Comparison of ENCODE assay signal across 13 cellular contexts in genomic region chr5:132687995-132688394, GRCh38. TPM values are rescaled to one million over a fixed set of nuclear protein-coding genes. Genes with fewer than 3 reads are reported as not detected.
DNase-seq lines count a peak whose midpoint lies in the region; ATAC-seq, FAIRE-seq and TF ChIP-seq lines count a peak whose summit lies in the region.
"Had no signal": no experiment of that assay in that cellular context is flagged by ENCODE, and none has a peak within 500 bp of the region (broad histone marks: within the 10 kb centered on the region; RNA-seq: fewer than 3 reads in every experiment).

No MANE protein-coding gene starts in this region.

- no peak for TF ChIP-seq POLR2A in GM12891 (IDR thresholded peaks at IDR 0.05; ENCODE audit: low read depth, low read length)
- no peak for TF ChIP-seq POLR2A in stomach (IDR thresholded peaks at IDR 0.05)

- H3K27me3 Mint-ChIP-seq in activated naive CD8-positive, alpha-beta T cell treated with anti-CD3 and anti-CD28 coated beads for 36 hours = no peaks in the 10 kb centered on the region
- H3K27me3 Mint-ChIP-seq: type B pancreatic cell had no signal

- no peaks in the 10 kb centered on the region for H3K9me3 ChIP-seq in KOPT-K1 (ENCODE audit: insufficient read depth, low read length, poor library complexity, severe bottlenecking)
- no peaks in the 10 kb centered on the region for H3K9me3 ChIP-seq in stomach
- H3K9me3 ChIP-seq: breast epithelium had no signal

- peak; percentile 83 for FAIRE-seq in GM12891 (lab: Jason Lieb, UNC)

- H3K27ac ChIP-seq in KOPT-K1 (ENCODE audit: low read depth, low read length, poor library complexity, severe bottlenecking) = peak overlapping the region; percentile 93
- H3K27ac ChIP-seq in stomach = no peak overlapping the region
- H3K27ac ChIP-seq: breast epithelium had no signal

- H3K36me3 ChIP-seq in KOPT-K1 (ENCODE audit: insufficient read depth, low read length) = no peaks in the 10 kb centered on the region
- H3K36me3 ChIP-seq in stomach = no peaks in the 10 kb centered on the region
- H3K36me3 ChIP-seq: breast epithelium had no signal

- 81 to 90% (median 89%) methylated on average over 5 of the region's 5 CpGs for WGBS in stomach, 5 donors

- no peak for DNase-seq in GM12891 (ENCODE audit: insufficient read length, low spot score)
- peak; percentile 27 for DNase-seq in activated naive CD8-positive, alpha-beta T cell treated with anti-CD3 and anti-CD28 coated beads for 36 hours
- no peak for DNase-seq in stomach
- DNase-seq in KG1 (lab: John Stamatoyannopoulos, UW) = no peak
- DNase-seq: NCI-H146; stimulated activated CD4-positive, alpha-beta T cell treated with anti-CD3 and anti-CD28 coated beads, Interleukin-4, amount 100 ng/mL, for 1 hour had no signal

- H3K4me1 Mint-ChIP-seq in activated naive CD8-positive, alpha-beta T cell treated with anti-CD3 and anti-CD28 coated beads for 36 hours = peaks cover 40% of the 10 kb centered on the region

- no peaks in the 10 kb centered on the region for H3K4me1 ChIP-seq in stomach
- H3K4me1 ChIP-seq: breast epithelium had no signal

- H3K27ac Mint-ChIP-seq in activated naive CD8-positive, alpha-beta T cell treated with anti-CD3 and anti-CD28 coated beads for 36 hours = peak overlapping the region; percentile 35
- H3K27ac Mint-ChIP-seq: type B pancreatic cell had no signal

- no peak for ATAC-seq in HG03432 (IDR thresholded peaks at IDR 0.05; ENCODE audit: unreplicated experiment)

- H3K4me3 ChIP-seq in stomach = no peak overlapping the region
- H3K4me3 ChIP-seq: breast epithelium had no signal

- H3K9me3 Mint-ChIP-seq in activated naive CD8-positive, alpha-beta T cell treated with anti-CD3 and anti-CD28 coated beads for 36 hours = no peaks in the 10 kb centered on the region
- H3K9me3 Mint-ChIP-seq: type B pancreatic cell had no signal

- no peaks in the 10 kb centered on the region for H3K27me3 ChIP-seq in stomach
- H3K27me3 ChIP-seq: breast epithelium had no signal

- peaks cover 12% of the 10 kb centered on the region for H3K36me3 Mint-ChIP-seq in activated naive CD8-positive, alpha-beta T cell treated with anti-CD3 and anti-CD28 coated beads for 36 hours

- no peak overlapping the region for H3K4me3 Mint-ChIP-seq in activated naive CD8-positive, alpha-beta T cell treated with anti-CD3 and anti-CD28 coated beads for 36 hours
- H3K4me3 Mint-ChIP-seq: type B pancreatic cell had no signal

- intact Hi-C loops in stomach (cut with DNase I; ENCODE audit: low total_unique reads) = no loop called here

- TF ChIP-seq CTCF in stomach (IDR thresholded peaks at IDR 0.05) = no peak

- TF ChIP-seq EP300 in stomach (IDR thresholded peaks at IDR 0.05) = no peak

TF ChIP-seq in GM12891, 5 proteins besides CTCF, POLR2A, EP300 and RAD21:
- no peak for TF ChIP-seq POLR2AphosphoS5 (IDR thresholded peaks at IDR 0.05; ENCODE audit: low read depth, low read length)

RNA-seq across cellular contexts. Expression of gene IL4, which starts 14.2 kb away (rescaled TPM):
- polyA plus RNA-seq in GM12891 (2012; ENCODE audit: low read depth, missing spikeins) = 1.9 TPM
- not detected for total RNA-seq in activated naive CD8-positive, alpha-beta T cell treated with anti-CD3 and anti-CD28 coated beads for 36 hours
- total RNA-seq in stomach = not detected
- polyA plus RNA-seq in stomach = not detected
- total RNA-seq: breast epithelium, fibroblast of lung, H4, kidney epithelial cell had no signal
- polyA plus RNA-seq: fibroblast of lung had no signal

RNA-seq across cellular contexts. Expression of gene IL13, which starts 30.0 kb away (rescaled TPM):
- polyA plus RNA-seq in GM12891 (2012; ENCODE audit: low read depth, missing spikeins) = 1.6 TPM
- total RNA-seq in activated naive CD8-positive, alpha-beta T cell treated with anti-CD3 and anti-CD28 coated beads for 36 hours = under 1 TPM; 0.44 to 0.72 TPM
- total RNA-seq in stomach = under 1 TPM in 1 of 5 donors, not detected in 4; 0.55 TPM
- not detected for polyA plus RNA-seq in stomach
- total RNA-seq: fibroblast of lung, H4, kidney epithelial cell had no signal
- polyA plus RNA-seq: fibroblast of lung had no signal

RNA-seq across cellular contexts. Expression of gene KIF3A, which starts 49.4 kb away (rescaled TPM):
- 8.6 TPM for polyA plus RNA-seq in GM12891 (2012; ENCODE audit: low read depth, missing spikeins)
- total RNA-seq in activated naive CD8-positive, alpha-beta T cell treated with anti-CD3 and anti-CD28 coated beads for 36 hours = 10 to 100 TPM; 10.7 to 11.1 TPM
- 10 to 100 TPM in 1 of 5 donors, 1 to 10 TPM in 3, under 1 TPM in 1; 0.58 to 19.3 (median 8.5) TPM for total RNA-seq in stomach
- polyA plus RNA-seq in stomach = 1 to 10 TPM; 1.5 to 3.8 (median 2.1) TPM

RNA-seq across cellular contexts. Expression of gene CCNI2, which starts 59.2 kb away (rescaled TPM):
- polyA plus RNA-seq in GM12891 (2012; ENCODE audit: low read depth, missing spikeins) = 5.4 TPM
- 1 to 10 TPM; 6.9 to 8.4 TPM for total RNA-seq in activated naive CD8-positive, alpha-beta T cell treated with anti-CD3 and anti-CD28 coated beads for 36 hours
- total RNA-seq in stomach = 10 to 100 TPM in 2 of 5 donors, under 1 TPM in 1, not detected in 2; 0.92 to 56.7 (median 34.5) TPM
- 1 to 10 TPM in 2 of 3 donors, under 1 TPM in 1; 0.46 to 1.9 (median 1.3) TPM for polyA plus RNA-seq in stomach
- total RNA-seq: fibroblast of lung, H4 had no signal
- polyA plus RNA-seq: fibroblast of lung had no signal
